22 cellular contexts compared by ENCODE assay signal in genomic region chr22:19352217-19352616, GRCh38.
DNase-seq lines count a peak whose midpoint lies in the region; TF ChIP-seq lines count a peak whose summit lies in the region.
"Had no signal": no experiment of that assay in that cellular context is flagged by ENCODE, and none has a peak within 500 bp of the region (broad histone marks: within the 10 kb centered on the region; RNA-seq: fewer than 3 reads in every experiment).

No MANE protein-coding gene starts in this region.

- H3K36me3 ChIP-seq in Caco-2 (ENCODE audit: control insufficient read depth, insufficient read depth, low read length) (peaks cover 4% of the 10 kb centered on the region), thyroid gland (peaks cover 63 to 79% of the 10 kb centered on the region in 2 donors)

- no peak for TF ChIP-seq CTCF in Caco-2 (IDR thresholded peaks at IDR 0.05; ENCODE audit: insufficient read depth in 1 of 2, low read depth in 1 of 2, low read length in 1 of 2, severe bottlenecking in 1 of 2, unreplicated experiment in 1 of 2)
- TF ChIP-seq CTCF in glutamatergic neuron (IDR thresholded peaks at IDR 0.05; ENCODE audit: partially characterized antibody, unreplicated experiment) = no peak
- no peak for TF ChIP-seq CTCF in thyroid gland (IDR thresholded peaks at IDR 0.05)

- CTCF ChIA-PET in Caco-2 (lab: Charles Lee) = no interaction called here

- H3K4me3 ChIP-seq in Caco-2 (ENCODE audit: low read depth, low read length) = no peak overlapping the region
- no peak overlapping the region for H3K4me3 ChIP-seq in thyroid gland (replicated peaks in 1 of 3)
- H3K4me3 ChIP-seq: BLaER1 treated with 17β-estradiol and CSF1 and Interleukin-3, amounts not matched to agents 10 nM and 100 nM; GM23248; SJSA1 had no signal

- H3K4me1 Mint-ChIP-seq in Caco-2 (ENCODE audit: low read depth, unreplicated experiment) = no peaks in the 10 kb centered on the region
- H3K4me1 Mint-ChIP-seq in activated T-helper 1 cell treated with anti-CD3 and anti-CD28 coated beads, Interleukin-12 subunit alpha, Interleukin-12 subunit beta, Interleukin-2, Interleukin-4 antibody, amounts not matched to agents 30 ng/mL and 10 ng/mL and 1 ng/mL, durations not matched to agents 14 hours and 24 hours and 36 hours (ENCODE audit: low read depth) = no peaks in the 10 kb centered on the region
- H3K4me1 Mint-ChIP-seq in glutamatergic neuron (ENCODE audit: low read depth, unreplicated experiment) = no peaks in the 10 kb centered on the region
- H3K4me1 Mint-ChIP-seq: CD4-positive, alpha-beta memory T cell; H9 had no signal

- no peak for TF ChIP-seq POLR2A in thyroid gland (IDR thresholded peaks at IDR 0.05)

- no peaks in the 10 kb centered on the region for H3K9me3 Mint-ChIP-seq in Caco-2 (ENCODE audit: unreplicated experiment)
- H3K9me3 Mint-ChIP-seq in activated T-helper 1 cell treated with anti-CD3 and anti-CD28 coated beads, Interleukin-12 subunit alpha, Interleukin-12 subunit beta, Interleukin-2, Interleukin-4 antibody, amounts not matched to agents 30 ng/mL and 10 ng/mL and 1 ng/mL, durations not matched to agents 14 hours and 24 hours and 36 hours = no peaks in the 10 kb centered on the region
- peaks cover 14% of the 10 kb centered on the region for H3K9me3 Mint-ChIP-seq in glutamatergic neuron (ENCODE audit: unreplicated experiment)
- H3K9me3 Mint-ChIP-seq: CD4-positive, alpha-beta memory T cell; H9; HFFc6 had no signal

- WGBS in thyroid gland, 2 donors = 92 to 93% methylated on average over 6 of the region's 6 CpGs

- DNase-seq in Caco-2 = no peak
- no peak for DNase-seq in activated T-helper 1 cell treated with anti-CD3 and anti-CD28 coated beads, Interleukin-12 subunit alpha, Interleukin-12 subunit beta, Interleukin-2, Interleukin-4 antibody, amounts not matched to agents 30 ng/mL and 10 ng/mL and 1 ng/mL, durations not matched to agents 14 hours and 24 hours and 36 hours (ENCODE audit: low spot score)
- no peak for DNase-seq in glutamatergic neuron
- DNase-seq in thyroid gland = no peak
- DNase-seq in NCI-H187 (lab: John Stamatoyannopoulos, UW) = no peak
- DNase-seq in hepatic stellate cell (ENCODE audit: low spot score) = no peak
- DNase-seq in activated gamma-delta T cell treated with Interleukin-2 at 50 U/mL for 16 hours = no peak
- DNase-seq: Calu3; CD4-positive, alpha-beta memory T cell; GM23248; H9; HFFc6; IMR-90; NCI-H1105; NCI-H146; NCI-H2029 treated with DMSO at 0.1 percent for 48 hours; NCI-H2171; NCI-H345; NCI-H524; NCI-H82 had no signal

- no TSS peak for BruUV-seq in Caco-2 (replicated peaks; lab: Mats Ljungman, UMichigan)

- H3K27me3 Mint-ChIP-seq in Caco-2 (ENCODE audit: insufficient read depth, unreplicated experiment) = no peaks in the 10 kb centered on the region
- H3K27me3 Mint-ChIP-seq in activated T-helper 1 cell treated with anti-CD3 and anti-CD28 coated beads, Interleukin-12 subunit alpha, Interleukin-12 subunit beta, Interleukin-2, Interleukin-4 antibody, amounts not matched to agents 30 ng/mL and 10 ng/mL and 1 ng/mL, durations not matched to agents 14 hours and 24 hours and 36 hours (ENCODE audit: insufficient read depth) = no peaks in the 10 kb centered on the region
- H3K27me3 Mint-ChIP-seq in glutamatergic neuron (ENCODE audit: unreplicated experiment) = no peaks in the 10 kb centered on the region
- H3K27me3 Mint-ChIP-seq: CD4-positive, alpha-beta memory T cell had no signal

- intact Hi-C loops in Caco-2 (cut with micrococcal nuclease; ENCODE audit: unreplicated experiment) (no loop called here), thyroid gland (cut with DNase I) (loop anchor here (10.0 kb wide), 1 partner anchor 83 kb away; the partner anchor contains the start of genes HIRA and MRPL40)
- intact Hi-C loops in activated T-helper 1 cell treated with anti-CD3 and anti-CD28 coated beads, Interleukin-12 subunit alpha, Interleukin-12 subunit beta, Interleukin-2, Interleukin-4 antibody, amounts not matched to agents 30 ng/mL and 10 ng/mL and 1 ng/mL, durations not matched to agents 14 hours and 24 hours and 36 hours (cut with micrococcal nuclease) = no loop called here

- H3K9me3 ChIP-seq in Caco-2 = no peaks in the 10 kb centered on the region
- H3K9me3 ChIP-seq in thyroid gland = no peaks in the 10 kb centered on the region
- H3K9me3 ChIP-seq: BLaER1 treated with 17β-estradiol and CSF1 and Interleukin-3, amounts not matched to agents 10 nM and 100 nM; SJSA1 had no signal

- H3K36me3 Mint-ChIP-seq in Caco-2 (ENCODE audit: insufficient read depth, unreplicated experiment) (peaks cover 49% of the 10 kb centered on the region), glutamatergic neuron (ENCODE audit: unreplicated experiment) (peaks cover 14% of the 10 kb centered on the region)
- H3K36me3 Mint-ChIP-seq in activated T-helper 1 cell treated with anti-CD3 and anti-CD28 coated beads, Interleukin-12 subunit alpha, Interleukin-12 subunit beta, Interleukin-2, Interleukin-4 antibody, amounts not matched to agents 30 ng/mL and 10 ng/mL and 1 ng/mL, durations not matched to agents 14 hours and 24 hours and 36 hours (ENCODE audit: low read depth) = peaks cover 40% of the 10 kb centered on the region

- peak overlapping the region in 2 of 3 donors; percentile 99 for H3K27ac ChIP-seq in thyroid gland
- H3K27ac ChIP-seq: BLaER1 treated with 17β-estradiol and CSF1 and Interleukin-3, amounts not matched to agents 10 nM and 100 nM; GM23248; SJSA1 had no signal

- no peaks in the 10 kb centered on the region for H3K4me1 ChIP-seq in Caco-2
- peaks cover 26 to 43% of the 10 kb centered on the region in 2 donors for H3K4me1 ChIP-seq in thyroid gland
- H3K4me1 ChIP-seq: BLaER1 treated with 17β-estradiol and CSF1 and Interleukin-3, amounts not matched to agents 10 nM and 100 nM had no signal

- H3K4me3 Mint-ChIP-seq in Caco-2 (ENCODE audit: unreplicated experiment) (no peak overlapping the region), glutamatergic neuron (ENCODE audit: unreplicated experiment) (no peak overlapping the region)
- no peak overlapping the region for H3K4me3 Mint-ChIP-seq in activated T-helper 1 cell treated with anti-CD3 and anti-CD28 coated beads, Interleukin-12 subunit alpha, Interleukin-12 subunit beta, Interleukin-2, Interleukin-4 antibody, amounts not matched to agents 30 ng/mL and 10 ng/mL and 1 ng/mL, durations not matched to agents 14 hours and 24 hours and 36 hours
- H3K4me3 Mint-ChIP-seq: CD4-positive, alpha-beta memory T cell; H9; HFFc6 had no signal

- POLR2A ChIA-PET in Caco-2 (lab: Charles Lee) = no interaction called here

- H3K27ac Mint-ChIP-seq in Caco-2 (ENCODE audit: unreplicated experiment) (peak overlapping the region; percentile 3), glutamatergic neuron (ENCODE audit: unreplicated experiment) (peak overlapping the region; percentile 7)
- H3K27ac Mint-ChIP-seq in activated T-helper 1 cell treated with anti-CD3 and anti-CD28 coated beads, Interleukin-12 subunit alpha, Interleukin-12 subunit beta, Interleukin-2, Interleukin-4 antibody, amounts not matched to agents 30 ng/mL and 10 ng/mL and 1 ng/mL, durations not matched to agents 14 hours and 24 hours and 36 hours = peak overlapping the region; percentile 6
- H3K27ac Mint-ChIP-seq: HFFc6 had no signal

- H3K27me3 ChIP-seq in Caco-2 (replicated peaks; ENCODE audit: control insufficient read depth, insufficient read depth, low read length) = no peaks in the 10 kb centered on the region
- no peaks in the 10 kb centered on the region for H3K27me3 ChIP-seq in thyroid gland
- H3K27me3 ChIP-seq: BLaER1 treated with 17β-estradiol and CSF1 and Interleukin-3, amounts not matched to agents 10 nM and 100 nM; SJSA1 had no signal
